ENCODE assay signal across 20 cellular contexts in the genomic region with DNA sequence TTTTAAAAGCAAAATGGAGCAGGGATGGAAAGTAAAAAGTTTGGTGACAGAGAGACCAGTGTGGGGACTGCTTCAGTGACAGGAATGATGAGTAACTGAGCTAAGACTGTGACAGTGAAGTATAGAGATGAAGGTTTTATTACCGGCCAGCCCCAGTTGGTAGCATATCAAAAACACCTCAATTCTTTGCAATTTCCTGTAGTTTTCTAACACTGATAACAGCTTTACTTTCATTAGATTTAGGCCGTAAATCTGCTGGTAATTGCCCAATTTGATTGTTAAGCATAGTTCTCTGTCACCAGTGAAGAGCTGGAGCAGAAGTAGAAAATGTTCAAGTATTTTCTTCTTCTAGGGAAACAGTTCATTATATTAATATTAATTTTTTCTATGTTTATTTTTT. TPM values are rescaled to one million over a fixed set of nuclear protein-coding genes. Genes with fewer than 3 reads are reported as not detected.
DNase-seq lines count a peak whose midpoint lies in the region; ATAC-seq and TF ChIP-seq lines count a peak whose summit lies in the region.
"Had no signal": no experiment of that assay in that cellular context is flagged by ENCODE, and none has a peak within 500 bp of the region (broad histone marks: within the 10 kb centered on the region; RNA-seq: fewer than 3 reads in every experiment).

No MANE protein-coding gene starts in this region.

- TF ChIP-seq CTCF in H9 (conservative IDR thresholded peaks at IDR 0.05) (no peak), neural progenitor cell (IDR thresholded peaks at IDR 0.05) (no peak)

- no peak overlapping the region for H3K23ac ChIP-seq in H9 (ENCODE audit: insufficient read length, low read depth, low read length)

- H3K27me3 ChIP-seq in H9 (ENCODE audit: insufficient read depth, low read length): no peaks in the 10 kb centered on the region
- no peaks in the 10 kb centered on the region for H3K27me3 ChIP-seq in adipocyte (replicated peaks; ENCODE audit: control insufficient read depth, insufficient read depth, low read length)
- no peaks in the 10 kb centered on the region for H3K27me3 ChIP-seq in neural progenitor cell
- H3K27me3 ChIP-seq: BLaER1 had no signal

- H3K4ac ChIP-seq in H9 (ENCODE audit: low read depth, low read length): no peak overlapping the region

- no peak overlapping the region for H2BK12ac ChIP-seq in H9 (ENCODE audit: insufficient read length, low read depth, low read length)

- H3K4me3 Mint-ChIP-seq in H9 (no peak overlapping the region), neural progenitor cell (no peak overlapping the region)
- no peak overlapping the region for H3K4me3 Mint-ChIP-seq in activated CD4-positive, alpha-beta T cell treated with anti-CD3 and anti-CD28 coated beads for 36 hours
- H3K4me3 Mint-ChIP-seq: CD14-positive monocyte; CD4-positive, alpha-beta memory T cell had no signal

- H2BK15ac ChIP-seq in H9 (ENCODE audit: low read depth, low read length): no peak overlapping the region

- H3K9ac ChIP-seq in H9 (ENCODE audit: extremely low read depth, insufficient read length, low read length) (no peak overlapping the region), adipocyte (ENCODE audit: low read length) (peak overlapping the region; percentile 28), neural progenitor cell (no peak overlapping the region)
- H3K9ac ChIP-seq: BLaER1 had no signal

- intact Hi-C loops in activated CD4-positive, alpha-beta T cell treated with anti-CD3 and anti-CD28 coated beads for 36 hours (cut with DNase I, micrococcal nuclease): no loop called here

- CTCF ChIA-PET in activated CD4-positive, alpha-beta T cell treated with anti-CD3 and anti-CD28 coated beads for 36 hours (lab: Charles Lee): interaction anchor here (0.6 kb wide), 1 partner anchor 33 kb away, joined by 3 read pairs; no protein-coding TSS in a partner anchor

- no peak overlapping the region for H4K91ac ChIP-seq in H9 (ENCODE audit: insufficient read length, low read depth, low read length)

- no peaks in the 10 kb centered on the region for H3K36me3 ChIP-seq in adipocyte (ENCODE audit: control insufficient read depth, insufficient read depth, low read length, severe bottlenecking)
- no peaks in the 10 kb centered on the region for H3K36me3 ChIP-seq in neural progenitor cell
- H3K36me3 ChIP-seq: BLaER1, HAP-1 had no signal

- H2AFZ ChIP-seq in H9 (ENCODE audit: low read length): no peak overlapping the region
- H2AFZ ChIP-seq in neural progenitor cell (replicated peaks): peak overlapping the region; percentile 12

- H3K36me3 Mint-ChIP-seq in H9 (ENCODE audit: insufficient read depth in 1 of 3, low read depth in 3 of 3) (no peaks in the 10 kb centered on the region; a peak in 1 of 7 replicates), neural progenitor cell (no peaks in the 10 kb centered on the region)
- H3K36me3 Mint-ChIP-seq in activated CD4-positive, alpha-beta T cell treated with anti-CD3 and anti-CD28 coated beads for 36 hours (ENCODE audit: low read depth): no peaks in the 10 kb centered on the region
- H3K36me3 Mint-ChIP-seq: CD14-positive monocyte; CD4-positive, alpha-beta memory T cell had no signal

- H4K8ac ChIP-seq in H9 (replicated peaks; ENCODE audit: insufficient read length, low read depth, low read length): peak overlapping the region; percentile 63

- no peak overlapping the region for H3K56ac ChIP-seq in H9 (ENCODE audit: insufficient read length, low read depth, low read length)

- H2BK5ac ChIP-seq in H9 (ENCODE audit: insufficient read length, low read length): no peak overlapping the region

- no peaks in the 10 kb centered on the region for H3F3A ChIP-seq in neural progenitor cell (ENCODE audit: low read depth)

- H4K20me1 ChIP-seq in H9 (ENCODE audit: control insufficient read depth, insufficient read depth, insufficient read length): no peaks in the 10 kb centered on the region
- H4K20me1 ChIP-seq in neural progenitor cell (ENCODE audit: low read depth): no peaks in the 10 kb centered on the region
- H4K20me1 ChIP-seq: BLaER1 had no signal

- H3K79me2 ChIP-seq in H9 (ENCODE audit: insufficient read depth, low read length): no peaks in the 10 kb centered on the region
- H3K79me2 ChIP-seq in neural progenitor cell (ENCODE audit: low read depth): no peaks in the 10 kb centered on the region

- H2AK5ac ChIP-seq in H9 (ENCODE audit: insufficient read length, low read length): no peak overlapping the region

- H2BK20ac ChIP-seq in H9 (ENCODE audit: low read depth, low read length, poor library complexity, severe bottlenecking): no peak overlapping the region

- no peaks in the 10 kb centered on the region for H3K9me3 Mint-ChIP-seq in H9
- H3K9me3 Mint-ChIP-seq in neural progenitor cell: no peaks in the 10 kb centered on the region
- peaks cover 2% of the 10 kb centered on the region for H3K9me3 Mint-ChIP-seq in activated CD4-positive, alpha-beta T cell treated with anti-CD3 and anti-CD28 coated beads for 36 hours (ENCODE audit: low read depth)

- H3K4me2 ChIP-seq in H9 (ENCODE audit: insufficient read depth, insufficient read length, low read length) (no peak overlapping the region), neural progenitor cell (no peak overlapping the region)
- H3K4me2 ChIP-seq: BLaER1 had no signal

- no peaks in the 10 kb centered on the region for H3K23me2 ChIP-seq in H9 (ENCODE audit: insufficient read length, low read depth, low read length, poor library complexity, severe bottlenecking)

- no peak overlapping the region for H3T11ph ChIP-seq in H9 (ENCODE audit: low read length)

- no peaks in the 10 kb centered on the region for H3K4me1 ChIP-seq in H9 (ENCODE audit: insufficient read depth, low read length)
- peaks cover 21% of the 10 kb centered on the region for H3K4me1 ChIP-seq in adipocyte (ENCODE audit: control insufficient read depth, insufficient read depth, low read length)
- no peaks in the 10 kb centered on the region for H3K4me1 ChIP-seq in neural progenitor cell
- H3K4me1 ChIP-seq: BLaER1, HAP-1 had no signal

- ATAC-seq in GM18511 (IDR thresholded peaks at IDR 0.05; ENCODE audit: unreplicated experiment): no peak
- no peak for ATAC-seq in activated CD4-positive, alpha-beta T cell treated with anti-CD3 and anti-CD28 coated beads for 36 hours
- ATAC-seq: GM12878 had no signal

- no peak overlapping the region for H3K18ac ChIP-seq in H9 (ENCODE audit: insufficient read length, low read depth, low read length)

- no peak overlapping the region for H3K27ac ChIP-seq in H9 (ENCODE audit: insufficient read length, low read depth, low read length)
- H3K27ac ChIP-seq in neural progenitor cell: no peak overlapping the region
- H3K27ac ChIP-seq: 22Rv1, BLaER1 had no signal

- no peak overlapping the region for H2BK120ac ChIP-seq in H9 (ENCODE audit: low read depth, low read length, poor library complexity, severe bottlenecking)

- H3K9me3 ChIP-seq in H9 (ENCODE audit: control insufficient read depth, low read depth, low read length) (no peaks in the 10 kb centered on the region), adipocyte (ENCODE audit: control insufficient read depth, low read length) (no peaks in the 10 kb centered on the region), neural progenitor cell (ENCODE audit: low read depth) (no peaks in the 10 kb centered on the region)
- H3K9me3 ChIP-seq: BLaER1, HAP-1 had no signal

- no CpG with 5 or more reads among the region's 2 CpGs for WGBS in H9 (ENCODE audit: extremely low coverage, insufficient read length, low lambda C conversion rate)

- H3K27ac Mint-ChIP-seq in H9 (peak overlapping the region in 1 of 3 experiments; percentile 39; a peak in 1 of 7 replicates), neural progenitor cell (no peak overlapping the region)
- H3K27ac Mint-ChIP-seq in activated CD4-positive, alpha-beta T cell treated with anti-CD3 and anti-CD28 coated beads for 36 hours: no peak overlapping the region
- H3K27ac Mint-ChIP-seq: CD14-positive monocyte; CD4-positive, alpha-beta memory T cell had no signal

- DNase-seq in A172 (ENCODE audit: low spot score): peak; percentile 62
- no peak for DNase-seq in H9
- DNase-seq in adipocyte (ENCODE audit: low read depth): no peak
- DNase-seq in neural progenitor cell (ENCODE audit: low spot score): no peak
- no peak for DNase-seq in anterior cingulate cortex (lab: John Stamatoyannopoulos, UW)
- DNase-seq in activated CD4-positive, alpha-beta T cell treated with anti-CD3 and anti-CD28 coated beads for 36 hours: no peak
- DNase-seq: Calu3; CD4-positive, alpha-beta memory T cell; DMS79 treated with DMSO at 0.1 percent for 48 hours; EL; GOT3 had no signal

- H3K4me1 Mint-ChIP-seq in H9 (no peaks in the 10 kb centered on the region), neural progenitor cell (no peaks in the 10 kb centered on the region)
- H3K4me1 Mint-ChIP-seq in activated CD4-positive, alpha-beta T cell treated with anti-CD3 and anti-CD28 coated beads for 36 hours: no peaks in the 10 kb centered on the region
- H3K4me1 Mint-ChIP-seq: CD14-positive monocyte; CD4-positive, alpha-beta memory T cell had no signal

- H3K4me3 ChIP-seq in adipocyte (ENCODE audit: low read length) (peak overlapping the region; percentile 40), neural progenitor cell (no peak overlapping the region)
- H3K4me3 ChIP-seq: BLaER1, GM12878, HAP-1 had no signal

- H3K14ac ChIP-seq in H9 (ENCODE audit: insufficient read depth, low read length): no peak overlapping the region

- POLR2A ChIA-PET in activated CD4-positive, alpha-beta T cell treated with anti-CD3 and anti-CD28 coated beads for 36 hours (lab: Charles Lee): no interaction called here

- H3K79me1 ChIP-seq in H9 (ENCODE audit: insufficient read depth, low read depth, low read length, poor library complexity, severe bottlenecking): no peaks in the 10 kb centered on the region

- peaks cover 1% of the 10 kb centered on the region; the same call in 1 of the 2 replicates for H3K27me3 Mint-ChIP-seq in H9 (ENCODE audit: low read depth)
- no peaks in the 10 kb centered on the region for H3K27me3 Mint-ChIP-seq in neural progenitor cell (ENCODE audit: insufficient read depth, low read depth)
- no peaks in the 10 kb centered on the region for H3K27me3 Mint-ChIP-seq in activated CD4-positive, alpha-beta T cell treated with anti-CD3 and anti-CD28 coated beads for 36 hours
- H3K27me3 Mint-ChIP-seq: CD4-positive, alpha-beta memory T cell had no signal

- no peak overlapping the region for H4K5ac ChIP-seq in H9 (ENCODE audit: insufficient read length, low read depth, low read length)

RNA-seq across cellular contexts. Expression of a gene that starts 48.6 kb away (rescaled TPM):
- total RNA-seq in A172 (2014; rRNA removed; shearing (Covaris generic)): not detected in 2 replicates
- total RNA-seq in H9 (2021): not detected in 2 replicates
- not detected in 2 replicates for total RNA-seq in neural progenitor cell (ENCODE audit: low replicate concordance)
- total RNA-seq in activated CD4-positive, alpha-beta T cell treated with anti-CD3 and anti-CD28 coated beads for 36 hours: not detected
- total RNA-seq: A673; Calu3; CD4-positive, alpha-beta memory T cell; G401; GM12878; HT-29 had no signal
